Comparison of ENCODE assay signal across 8 cellular contexts in the genomic region with DNA sequence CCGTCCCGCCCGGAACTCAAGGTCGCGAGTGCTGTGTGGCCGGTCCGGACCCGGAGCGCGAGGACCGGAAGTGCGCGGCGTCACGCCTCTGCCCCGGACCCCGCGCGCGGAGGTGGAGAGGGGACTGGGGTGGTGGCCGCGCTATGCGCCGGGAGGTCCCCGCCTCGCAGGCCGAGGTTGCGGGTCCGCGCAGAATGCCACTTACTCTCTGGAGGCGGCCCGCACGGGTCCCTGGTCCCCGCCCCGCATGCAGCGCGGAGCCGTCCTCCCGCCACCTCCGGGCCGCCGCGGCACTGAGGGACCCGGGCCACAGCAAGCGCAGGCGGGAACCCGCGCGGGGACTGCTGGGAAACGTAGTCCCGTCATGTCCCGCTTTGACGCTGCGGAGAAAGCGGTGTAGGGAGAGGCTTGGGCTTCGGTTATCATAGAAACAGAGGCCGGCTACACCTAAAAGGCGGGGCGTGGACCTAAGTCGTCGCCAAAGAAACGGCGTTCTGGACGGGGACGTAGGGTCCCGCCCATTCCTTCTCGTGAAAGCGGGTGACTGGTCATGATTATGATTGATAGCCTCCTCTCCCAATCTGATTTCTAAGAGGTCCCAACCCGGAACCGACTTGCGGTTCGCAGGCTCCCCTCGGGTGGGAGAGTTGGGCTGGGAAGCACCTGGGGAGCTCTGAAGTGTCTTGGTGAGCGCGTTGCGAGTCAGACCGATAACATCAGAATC. TPM values are rescaled to one million over a fixed set of nuclear protein-coding genes. Genes with fewer than 3 reads are reported as not detected.
DNase-seq lines count a peak whose midpoint lies in the region; ATAC-seq, FAIRE-seq and TF ChIP-seq lines count a peak whose summit lies in the region.

A gene (minus strand): TSS at position 295 of the 724 bp plus-strand sequence. CDS start 11,698 bp downstream, outside the sequence.

- H3K27ac Mint-ChIP-seq in activated CD4-positive, alpha-beta T cell treated with anti-CD3 and anti-CD28 coated beads for 36 hours: peak within 1 kb of the TSS; percentile 94

- no peaks in the 10 kb centered on the region for H3K36me3 Mint-ChIP-seq in activated CD4-positive, alpha-beta T cell treated with anti-CD3 and anti-CD28 coated beads for 36 hours (ENCODE audit: low read depth)

- no peak for TF ChIP-seq CTCF in BE2C (IDR thresholded peaks at IDR 0.05; ENCODE audit: low read depth, low read length)
- no peak for TF ChIP-seq CTCF in choroid plexus epithelial cell (conservative IDR thresholded peaks at IDR 0.05; ENCODE audit: low read depth, low read length)
- peak; percentile 0 for TF ChIP-seq CTCF in kidney (IDR thresholded peaks at IDR 0.05; ENCODE audit: borderline replicate concordance, extremely low read depth, insufficient read depth)

- ATAC-seq in HG03442 (IDR thresholded peaks at IDR 0.05; ENCODE audit: unreplicated experiment): peak; percentile 84
- ATAC-seq in activated CD4-positive, alpha-beta T cell treated with anti-CD3 and anti-CD28 coated beads for 36 hours: peak; percentile 89

- no peaks in the 10 kb centered on the region for H3K9me3 ChIP-seq in BE2C
- H3K9me3 ChIP-seq in kidney (ENCODE audit: control insufficient read depth in 1 of 2, low read length in 2 of 2): no peaks in the 10 kb centered on the region

- CTCF ChIA-PET in activated CD4-positive, alpha-beta T cell treated with anti-CD3 and anti-CD28 coated beads for 36 hours (lab: Charles Lee): interaction anchor here (0.7 kb wide), 1 partner anchor 130 kb away, joined by 3 read pairs; no protein-coding TSS in a partner anchor

- peak within 1 kb of the TSS; percentile 93 to 96 for H3K27ac ChIP-seq in kidney (ENCODE audit: low read depth in 2 of 2, low read length in 2 of 2)

- H3K36me3 ChIP-seq in BE2C: no peaks in the 10 kb centered on the region
- H3K36me3 ChIP-seq in kidney (ENCODE audit: control insufficient read depth in 1 of 2, insufficient read depth in 2 of 2, low read length in 2 of 2): no peaks in the 10 kb centered on the region

- FAIRE-seq in GM19239 (lab: Jason Lieb, UNC) (peak; percentile 97), kidney (lab: Jason Lieb, UNC) (peak; percentile 99)

- H3K9ac ChIP-seq in kidney (ENCODE audit: low read length in 2 of 2): peak within 1 kb of the TSS; percentile 67 to 77

- peak within 1 kb of the TSS; percentile 81 for H3K4me3 ChIP-seq in BE2C (ENCODE audit: low read depth, low read length)
- H3K4me3 ChIP-seq in choroid plexus epithelial cell (ENCODE audit: low read depth, low read length): peak within 1 kb of the TSS; percentile 77
- H3K4me3 ChIP-seq in kidney (ENCODE audit: low read length in 2 of 2): peak within 1 kb of the TSS; percentile 90 to 94

- intact Hi-C loops in activated CD4-positive, alpha-beta T cell treated with anti-CD3 and anti-CD28 coated beads for 36 hours (cut with DNase I, micrococcal nuclease): loop anchor here (1.0 to 2.0 kb wide), 21 partner anchors 19 to 198 kb away; a partner anchor contains a TSS
- intact Hi-C loops in kidney (cut with DNase I): no loop called here

- H3K27me3 ChIP-seq in BE2C: no peaks in the 10 kb centered on the region

- peaks cover 19% of the 10 kb centered on the region for H3K4me1 Mint-ChIP-seq in activated CD4-positive, alpha-beta T cell treated with anti-CD3 and anti-CD28 coated beads for 36 hours

- H3K9me3 Mint-ChIP-seq in activated CD4-positive, alpha-beta T cell treated with anti-CD3 and anti-CD28 coated beads for 36 hours (ENCODE audit: low read depth): no peaks in the 10 kb centered on the region

- DNase-seq in BE2C: peak; percentile 99
- DNase-seq in GM19239 (ENCODE audit: insufficient read length, low spot score): peak; percentile 91
- DNase-seq in NCI-H510A treated with DMSO at 0.1 percent for 48 hours (lab: John Stamatoyannopoulos, UW): peak; percentile 96
- peak; percentile 99 for DNase-seq in activated CD4-positive, alpha-beta T cell treated with anti-CD3 and anti-CD28 coated beads for 36 hours
- DNase-seq in choroid plexus epithelial cell (ENCODE audit: low read depth): peak; percentile 100
- DNase-seq in kidney: peak; percentile 99
- peak; percentile 90 to 96 for DNase-seq in stimulated activated CD4-positive, alpha-beta T cell treated with anti-CD3 and anti-CD28 coated beads, Interleukin-15, amount 100 ng/mL, for 1 hour (ENCODE audit: low read depth in 1 of 2, low spot score in 1 of 2)

- H3K4me3 Mint-ChIP-seq in activated CD4-positive, alpha-beta T cell treated with anti-CD3 and anti-CD28 coated beads for 36 hours: peak within 1 kb of the TSS; percentile 91

- POLR2A ChIA-PET in activated CD4-positive, alpha-beta T cell treated with anti-CD3 and anti-CD28 coated beads for 36 hours (lab: Charles Lee): interaction anchor here (0.7 to 0.8 kb wide), 2 partner anchors 163 to 192 kb away, joined by 3 read pairs; a partner anchor contains a TSS

- H3K4me1 ChIP-seq in BE2C (peaks cover 7% of the 10 kb centered on the region), kidney (ENCODE audit: control insufficient read depth in 1 of 2, insufficient read depth in 1 of 2, low read depth in 1 of 2, low read length in 2 of 2) (peaks cover 0 to 20% of the 10 kb centered on the region in 2 donors)

- no peaks in the 10 kb centered on the region for H3K27me3 Mint-ChIP-seq in activated CD4-positive, alpha-beta T cell treated with anti-CD3 and anti-CD28 coated beads for 36 hours

RNA-seq across cellular contexts. Expression of the gene that starts here (rescaled TPM):
- 1.4 TPM for polyA plus RNA-seq in BE2C (2012; ENCODE audit: insufficient read depth, insufficient read length, low read depth)
- 1 to 10 TPM; 2.0 to 2.5 TPM for total RNA-seq in activated CD4-positive, alpha-beta T cell treated with anti-CD3 and anti-CD28 coated beads for 36 hours
- 5.0 TPM for total RNA-seq in kidney
- polyA plus RNA-seq in kidney (ENCODE audit: insufficient read depth, low read depth, low replicate concordance): 3.6 TPM

Comparison
In these comparisons a context has a peak if more than half of its experiments do, and no peak if none do; other contexts are left out.
1. Peak in every context shown above with its lines: DNase-seq, ATAC-seq, H3K4me3 ChIP-seq and H3K27ac ChIP-seq.